Comparison of ENCODE assay signal across 1 cellular context in the genomic region with DNA sequence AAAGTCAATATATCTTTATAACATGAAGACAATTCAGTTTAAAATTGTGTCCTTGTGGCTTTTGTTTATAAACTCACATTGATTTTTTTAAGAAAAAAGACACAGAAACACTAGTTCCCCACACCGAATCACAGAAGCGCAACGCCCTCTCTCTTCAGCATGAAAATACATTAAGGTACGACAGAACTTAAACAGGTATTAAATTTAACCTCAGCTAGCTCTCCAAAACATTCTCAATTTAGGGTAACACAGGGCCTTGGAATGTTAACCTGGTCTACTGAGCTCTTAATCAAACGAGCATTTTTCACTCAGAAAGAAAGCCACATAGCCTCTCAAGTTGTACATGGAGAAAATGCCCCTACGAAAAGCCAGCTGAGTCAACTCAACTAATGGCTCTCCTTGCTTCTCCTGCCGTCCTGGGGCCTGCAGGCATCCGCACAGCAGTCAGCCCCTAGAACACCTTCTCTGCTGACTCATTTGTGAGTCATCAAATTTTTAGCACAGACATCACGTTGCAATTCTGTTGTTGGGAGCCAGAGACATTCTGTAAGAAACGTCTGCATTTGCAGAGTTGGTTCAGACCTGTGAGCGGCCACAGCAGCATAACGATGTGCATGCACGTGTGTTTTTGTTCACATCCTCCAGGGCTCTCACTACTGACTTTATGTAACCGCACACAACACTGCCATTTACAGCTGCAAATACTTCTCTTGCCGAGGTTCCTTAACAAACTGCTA.
A peak's percentile ranks its signal among the peaks of the same experiment; 100 is the strongest.
TF ChIP-seq lines count a peak whose summit lies in the region.

No MANE protein-coding gene starts in this region.

TF ChIP-seq in K562, 482 proteins besides CTCF, POLR2A, EP300 and RAD21 (continued from another document and continues in another):
- TF ChIP-seq, protein P1, sequence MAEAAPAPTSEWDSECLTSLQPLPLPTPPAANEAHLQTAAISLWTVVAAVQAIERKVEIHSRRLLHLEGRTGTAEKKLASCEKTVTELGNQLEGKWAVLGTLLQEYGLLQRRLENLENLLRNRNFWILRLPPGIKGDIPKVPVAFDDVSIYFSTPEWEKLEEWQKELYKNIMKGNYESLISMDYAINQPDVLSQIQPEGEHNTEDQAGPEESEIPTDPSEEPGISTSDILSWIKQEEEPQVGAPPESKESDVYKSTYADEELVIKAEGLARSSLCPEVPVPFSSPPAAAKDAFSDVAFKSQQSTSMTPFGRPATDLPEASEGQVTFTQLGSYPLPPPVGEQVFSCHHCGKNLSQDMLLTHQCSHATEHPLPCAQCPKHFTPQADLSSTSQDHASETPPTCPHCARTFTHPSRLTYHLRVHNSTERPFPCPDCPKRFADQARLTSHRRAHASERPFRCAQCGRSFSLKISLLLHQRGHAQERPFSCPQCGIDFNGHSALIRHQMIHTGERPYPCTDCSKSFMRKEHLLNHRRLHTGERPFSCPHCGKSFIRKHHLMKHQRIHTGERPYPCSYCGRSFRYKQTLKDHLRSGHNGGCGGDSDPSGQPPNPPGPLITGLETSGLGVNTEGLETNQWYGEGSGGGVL (CRISPR knock-in tag; IDR thresholded peaks at IDR 0.05), result no peak
- TF ChIP-seq ZNF24 (IDR thresholded peaks at IDR 0.05) (0 out of 2 replicates have a peak, but pooled peaks have one; percentile 40), TAF9B (IDR thresholded peaks at IDR 0.05; ENCODE audit: partially characterized antibody) (peak; percentile 47), MECOM (CRISPR knock-in tag; IDR thresholded peaks at IDR 0.05) (peak; percentile 44; the same call in 1 of the 2 replicates), MTA2 (IDR thresholded peaks at IDR 0.05; ENCODE audit: low read depth) (no peak), ZNF274 (IDR thresholded peaks at IDR 0.05; ENCODE audit: borderline replicate concordance, low read depth, low read length) (no peak), ZBTB8A (IDR thresholded peaks at IDR 0.05; ENCODE audit: partially characterized antibody) (no peak), TCF3 (CRISPR knock-in tag; IDR thresholded peaks at IDR 0.05) (0 out of 2 replicates have a peak, but pooled peaks have one; percentile 26), JUNB (CRISPR knock-in tag; conservative IDR thresholded peaks at IDR 0.05) (peak; percentile 96), ATF1 (CRISPR knock-in tag; IDR thresholded peaks at IDR 0.05) (no peak), ATF1 (tag; IDR thresholded peaks at IDR 0.05) (peak; percentile 74), SNRNP70 (optimal IDR thresholded peaks at IDR 0.05; ENCODE audit: low read depth, low read length) (no peak), CEBPG (CRISPR knock-in tag; IDR thresholded peaks at IDR 0.05) (peak; percentile 45; the same call in 1 of the 2 replicates), CEBPG (tag; conservative IDR thresholded peaks at IDR 0.05 in 1 of 2, IDR thresholded peaks at IDR 0.05 in 1 of 2) (peak in 1 of 2 experiments; percentile 60; a peak in 1 of 4 replicates), NEUROD1 (IDR thresholded peaks at IDR 0.05; ENCODE audit: borderline replicate concordance, low read depth, low read length, partially characterized antibody) (peak; percentile 21), CBX3 (IDR thresholded peaks at IDR 0.05; ENCODE audit: borderline replicate concordance in 1 of 2, low read length in 2 of 2) (peak in 1 of 2 experiments; percentile 78; a peak in 2 of 3 replicates), FOXK2 (conservative IDR thresholded peaks at IDR 0.05 in 1 of 2, IDR thresholded peaks at IDR 0.05 in 1 of 2; ENCODE audit: low read depth in 2 of 2) (0 out of 4 replicates have a peak, but pooled peaks have one; percentile 30 to 36), DACH1 (IDR thresholded peaks at IDR 0.05; ENCODE audit: partially characterized antibody) (peak; percentile 33), ZNF239 (CRISPR knock-in tag; IDR thresholded peaks at IDR 0.05) (peak; percentile 45), HMGN3 (IDR thresholded peaks at IDR 0.05; ENCODE audit: borderline replicate concordance, extremely low read depth, insufficient read length, low read depth, low read length) (no peak), KLF13 (tag; IDR thresholded peaks at IDR 0.05; ENCODE audit: borderline replicate concordance, low read depth) (peak; percentile 63; the same call in 1 of the 2 replicates), ZNF121 (CRISPR knock-in tag; conservative IDR thresholded peaks at IDR 0.05) (no peak), ETV6 (IDR thresholded peaks at IDR 0.05; ENCODE audit: borderline replicate concordance in 1 of 2, low read depth in 2 of 2, low read length in 1 of 2) (no peak), ETV6 (CRISPR knock-in tag; IDR thresholded peaks at IDR 0.05; ENCODE audit: borderline replicate concordance) (no peak), ESRRB (CRISPR knock-in tag; IDR thresholded peaks at IDR 0.05; ENCODE audit: borderline replicate concordance) (no peak)
- TF ChIP-seq, protein P2, sequence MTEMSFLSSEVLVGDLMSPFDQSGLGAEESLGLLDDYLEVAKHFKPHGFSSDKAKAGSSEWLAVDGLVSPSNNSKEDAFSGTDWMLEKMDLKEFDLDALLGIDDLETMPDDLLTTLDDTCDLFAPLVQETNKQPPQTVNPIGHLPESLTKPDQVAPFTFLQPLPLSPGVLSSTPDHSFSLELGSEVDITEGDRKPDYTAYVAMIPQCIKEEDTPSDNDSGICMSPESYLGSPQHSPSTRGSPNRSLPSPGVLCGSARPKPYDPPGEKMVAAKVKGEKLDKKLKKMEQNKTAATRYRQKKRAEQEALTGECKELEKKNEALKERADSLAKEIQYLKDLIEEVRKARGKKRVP (CRISPR knock-in tag; IDR thresholded peaks at IDR 0.05), result no peak
- TF ChIP-seq, protein P3, sequence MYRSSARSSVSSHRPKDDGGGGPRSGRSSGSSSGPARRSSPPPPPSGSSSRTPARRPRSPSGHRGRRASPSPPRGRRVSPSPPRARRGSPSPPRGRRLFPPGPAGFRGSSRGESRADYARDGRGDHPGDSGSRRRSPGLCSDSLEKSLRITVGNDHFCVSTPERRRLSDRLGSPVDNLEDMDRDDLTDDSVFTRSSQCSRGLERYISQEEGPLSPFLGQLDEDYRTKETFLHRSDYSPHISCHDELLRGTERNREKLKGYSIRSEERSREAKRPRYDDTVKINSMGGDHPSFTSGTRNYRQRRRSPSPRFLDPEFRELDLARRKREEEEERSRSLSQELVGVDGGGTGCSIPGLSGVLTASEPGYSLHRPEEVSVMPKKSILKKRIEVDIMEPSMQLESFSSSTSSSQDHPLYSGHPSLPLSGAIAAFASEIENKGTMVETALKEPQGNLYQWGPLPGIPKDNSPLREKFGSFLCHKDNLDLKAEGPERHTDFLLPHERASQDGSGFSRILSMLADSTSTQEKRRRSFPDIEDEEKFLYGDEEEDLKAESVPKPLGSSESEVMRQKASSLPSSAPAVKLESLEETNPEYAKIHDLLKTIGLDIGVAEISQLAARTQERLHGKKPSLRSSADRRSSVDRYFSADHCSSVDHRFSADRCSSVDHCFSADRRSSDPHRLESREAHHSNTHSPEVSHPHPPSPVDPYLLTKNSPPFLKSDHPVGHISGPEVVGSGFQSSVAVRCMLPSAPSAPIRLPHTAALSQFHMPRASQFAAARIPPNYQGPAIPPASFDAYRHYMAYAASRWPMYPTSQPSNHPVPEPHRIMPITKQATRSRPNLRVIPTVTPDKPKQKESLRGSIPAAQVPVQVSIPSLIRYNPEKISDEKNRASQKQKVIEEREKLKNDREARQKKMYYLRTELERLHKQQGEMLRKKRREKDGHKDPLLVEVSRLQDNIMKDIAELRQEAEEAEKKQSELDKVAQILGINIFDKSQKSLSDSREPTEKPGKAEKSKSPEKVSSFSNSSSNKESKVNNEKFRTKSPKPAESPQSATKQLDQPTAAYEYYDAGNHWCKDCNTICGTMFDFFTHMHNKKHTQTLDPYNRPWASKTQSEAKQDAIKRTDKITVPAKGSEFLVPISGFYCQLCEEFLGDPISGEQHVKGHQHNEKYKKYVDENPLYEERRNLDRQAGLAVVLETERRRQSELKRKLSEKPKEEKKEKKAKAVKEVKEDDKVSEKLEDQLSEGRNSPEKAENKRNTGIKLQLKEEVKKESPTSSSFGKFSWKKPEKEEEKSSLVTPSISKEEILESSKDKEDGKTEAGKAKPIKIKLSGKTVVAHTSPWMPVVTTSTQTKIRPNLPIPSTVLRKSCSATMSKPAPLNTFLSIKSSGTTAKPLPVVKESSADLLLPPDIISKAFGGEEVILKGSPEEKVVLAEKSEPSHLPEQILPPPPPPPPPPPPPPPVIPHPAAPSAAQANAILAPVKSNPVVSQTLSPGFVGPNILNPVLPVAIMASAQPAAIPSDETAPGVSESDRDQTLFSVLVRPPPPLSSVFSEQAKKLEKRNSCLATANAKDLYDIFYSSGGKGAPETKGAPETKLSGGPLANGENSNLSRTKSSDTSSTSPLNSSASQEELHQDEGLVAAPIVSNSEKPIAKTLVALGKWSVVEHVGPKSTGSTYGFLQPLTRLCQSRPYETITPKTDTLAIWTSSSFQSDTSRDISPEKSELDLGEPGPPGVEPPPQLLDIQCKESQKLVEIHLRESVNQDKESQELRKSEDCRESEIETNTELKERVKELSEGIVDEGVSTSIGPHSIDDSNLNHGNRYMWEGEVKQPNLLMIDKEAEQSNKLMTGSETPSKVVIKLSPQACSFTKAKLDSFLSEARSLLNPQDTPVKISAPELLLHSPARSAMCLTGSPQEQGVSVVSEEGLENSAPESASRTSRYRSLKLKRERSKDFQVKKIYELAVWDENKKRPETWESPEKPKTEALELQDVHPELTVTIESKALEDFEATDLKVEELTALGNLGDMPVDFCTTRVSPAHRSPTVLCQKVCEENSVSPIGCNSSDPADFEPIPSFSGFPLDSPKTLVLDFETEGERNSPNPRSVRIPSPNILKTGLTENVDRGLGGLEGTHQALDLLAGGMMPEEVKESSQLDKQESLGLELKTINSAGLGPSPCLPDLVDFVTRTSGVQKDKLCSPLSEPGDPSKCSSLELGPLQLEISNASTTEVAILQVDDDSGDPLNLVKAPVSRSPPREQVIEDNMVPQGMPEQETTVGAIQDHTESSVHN (IDR thresholded peaks at IDR 0.05; ENCODE audit: borderline replicate concordance in 1 of 2, low read depth in 1 of 2), result peak in 1 of 2 experiments; percentile 85; a peak in 2 of 4 replicates
- TF ChIP-seq, protein P4, sequence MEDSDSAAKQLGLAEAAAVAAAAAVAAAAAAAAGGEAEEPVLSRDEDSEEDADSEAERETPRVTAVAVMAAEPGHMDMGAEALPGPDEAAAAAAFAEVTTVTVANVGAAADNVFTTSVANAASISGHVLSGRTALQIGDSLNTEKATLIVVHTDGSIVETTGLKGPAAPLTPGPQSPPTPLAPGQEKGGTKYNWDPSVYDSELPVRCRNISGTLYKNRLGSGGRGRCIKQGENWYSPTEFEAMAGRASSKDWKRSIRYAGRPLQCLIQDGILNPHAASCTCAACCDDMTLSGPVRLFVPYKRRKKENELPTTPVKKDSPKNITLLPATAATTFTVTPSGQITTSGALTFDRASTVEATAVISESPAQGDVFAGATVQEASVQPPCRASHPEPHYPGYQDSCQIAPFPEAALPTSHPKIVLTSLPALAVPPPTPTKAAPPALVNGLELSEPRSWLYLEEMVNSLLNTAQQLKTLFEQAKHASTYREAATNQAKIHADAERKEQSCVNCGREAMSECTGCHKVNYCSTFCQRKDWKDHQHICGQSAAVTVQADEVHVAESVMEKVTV (CRISPR knock-in tag; IDR thresholded peaks at IDR 0.05), result 0 out of 2 replicates have a peak, but pooled peaks have one; percentile 9
- TF ChIP-seq, protein P5, sequence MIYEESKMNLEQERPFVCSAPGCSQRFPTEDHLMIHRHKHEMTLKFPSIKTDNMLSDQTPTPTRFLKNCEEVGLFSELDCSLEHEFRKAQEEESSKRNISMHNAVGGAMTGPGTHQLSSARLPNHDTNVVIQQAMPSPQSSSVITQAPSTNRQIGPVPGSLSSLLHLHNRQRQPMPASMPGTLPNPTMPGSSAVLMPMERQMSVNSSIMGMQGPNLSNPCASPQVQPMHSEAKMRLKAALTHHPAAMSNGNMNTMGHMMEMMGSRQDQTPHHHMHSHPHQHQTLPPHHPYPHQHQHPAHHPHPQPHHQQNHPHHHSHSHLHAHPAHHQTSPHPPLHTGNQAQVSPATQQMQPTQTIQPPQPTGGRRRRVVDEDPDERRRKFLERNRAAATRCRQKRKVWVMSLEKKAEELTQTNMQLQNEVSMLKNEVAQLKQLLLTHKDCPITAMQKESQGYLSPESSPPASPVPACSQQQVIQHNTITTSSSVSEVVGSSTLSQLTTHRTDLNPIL (CRISPR knock-in tag; IDR thresholded peaks at IDR 0.05), result no peak
- TF ChIP-seq, protein P6, sequence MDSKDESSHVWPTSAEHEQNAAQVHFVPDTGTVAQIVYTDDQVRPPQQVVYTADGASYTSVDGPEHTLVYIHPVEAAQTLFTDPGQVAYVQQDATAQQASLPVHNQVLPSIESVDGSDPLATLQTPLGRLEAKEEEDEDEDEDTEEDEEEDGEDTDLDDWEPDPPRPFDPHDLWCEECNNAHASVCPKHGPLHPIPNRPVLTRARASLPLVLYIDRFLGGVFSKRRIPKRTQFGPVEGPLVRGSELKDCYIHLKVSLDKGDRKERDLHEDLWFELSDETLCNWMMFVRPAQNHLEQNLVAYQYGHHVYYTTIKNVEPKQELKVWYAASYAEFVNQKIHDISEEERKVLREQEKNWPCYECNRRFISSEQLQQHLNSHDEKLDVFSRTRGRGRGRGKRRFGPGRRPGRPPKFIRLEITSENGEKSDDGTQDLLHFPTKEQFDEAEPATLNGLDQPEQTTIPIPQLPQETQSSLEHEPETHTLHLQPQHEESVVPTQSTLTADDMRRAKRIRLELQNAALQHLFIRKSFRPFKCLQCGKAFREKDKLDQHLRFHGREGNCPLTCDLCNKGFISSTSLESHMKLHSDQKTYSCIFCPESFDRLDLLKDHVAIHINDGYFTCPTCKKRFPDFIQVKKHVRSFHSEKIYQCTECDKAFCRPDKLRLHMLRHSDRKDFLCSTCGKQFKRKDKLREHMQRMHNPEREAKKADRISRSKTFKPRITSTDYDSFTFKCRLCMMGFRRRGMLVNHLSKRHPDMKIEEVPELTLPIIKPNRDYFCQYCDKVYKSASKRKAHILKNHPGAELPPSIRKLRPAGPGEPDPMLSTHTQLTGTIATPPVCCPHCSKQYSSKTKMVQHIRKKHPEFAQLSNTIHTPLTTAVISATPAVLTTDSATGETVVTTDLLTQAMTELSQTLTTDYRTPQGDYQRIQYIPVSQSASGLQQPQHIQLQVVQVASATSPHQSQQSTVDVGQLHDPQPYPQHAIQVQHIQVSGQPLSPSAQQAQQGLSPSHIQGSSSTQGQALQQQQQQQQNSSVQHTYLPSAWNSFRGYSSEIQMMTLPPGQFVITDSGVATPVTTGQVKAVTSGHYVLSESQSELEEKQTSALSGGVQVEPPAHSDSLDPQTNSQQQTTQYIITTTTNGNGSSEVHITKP (IDR thresholded peaks at IDR 0.05; ENCODE audit: partially characterized antibody), result peak; percentile 68
- TF ChIP-seq, protein P7, sequence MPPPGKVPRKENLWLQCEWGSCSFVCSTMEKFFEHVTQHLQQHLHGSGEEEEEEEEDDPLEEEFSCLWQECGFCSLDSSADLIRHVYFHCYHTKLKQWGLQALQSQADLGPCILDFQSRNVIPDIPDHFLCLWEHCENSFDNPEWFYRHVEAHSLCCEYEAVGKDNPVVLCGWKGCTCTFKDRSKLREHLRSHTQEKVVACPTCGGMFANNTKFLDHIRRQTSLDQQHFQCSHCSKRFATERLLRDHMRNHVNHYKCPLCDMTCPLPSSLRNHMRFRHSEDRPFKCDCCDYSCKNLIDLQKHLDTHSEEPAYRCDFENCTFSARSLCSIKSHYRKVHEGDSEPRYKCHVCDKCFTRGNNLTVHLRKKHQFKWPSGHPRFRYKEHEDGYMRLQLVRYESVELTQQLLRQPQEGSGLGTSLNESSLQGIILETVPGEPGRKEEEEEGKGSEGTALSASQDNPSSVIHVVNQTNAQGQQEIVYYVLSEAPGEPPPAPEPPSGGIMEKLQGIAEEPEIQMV (tag; conservative IDR thresholded peaks at IDR 0.05; ENCODE audit: low read depth), result peak; percentile 64; the same call in 1 of the 2 replicates
